Comparison of ENCODE assay signal across 1 cellular context in the genomic region with DNA sequence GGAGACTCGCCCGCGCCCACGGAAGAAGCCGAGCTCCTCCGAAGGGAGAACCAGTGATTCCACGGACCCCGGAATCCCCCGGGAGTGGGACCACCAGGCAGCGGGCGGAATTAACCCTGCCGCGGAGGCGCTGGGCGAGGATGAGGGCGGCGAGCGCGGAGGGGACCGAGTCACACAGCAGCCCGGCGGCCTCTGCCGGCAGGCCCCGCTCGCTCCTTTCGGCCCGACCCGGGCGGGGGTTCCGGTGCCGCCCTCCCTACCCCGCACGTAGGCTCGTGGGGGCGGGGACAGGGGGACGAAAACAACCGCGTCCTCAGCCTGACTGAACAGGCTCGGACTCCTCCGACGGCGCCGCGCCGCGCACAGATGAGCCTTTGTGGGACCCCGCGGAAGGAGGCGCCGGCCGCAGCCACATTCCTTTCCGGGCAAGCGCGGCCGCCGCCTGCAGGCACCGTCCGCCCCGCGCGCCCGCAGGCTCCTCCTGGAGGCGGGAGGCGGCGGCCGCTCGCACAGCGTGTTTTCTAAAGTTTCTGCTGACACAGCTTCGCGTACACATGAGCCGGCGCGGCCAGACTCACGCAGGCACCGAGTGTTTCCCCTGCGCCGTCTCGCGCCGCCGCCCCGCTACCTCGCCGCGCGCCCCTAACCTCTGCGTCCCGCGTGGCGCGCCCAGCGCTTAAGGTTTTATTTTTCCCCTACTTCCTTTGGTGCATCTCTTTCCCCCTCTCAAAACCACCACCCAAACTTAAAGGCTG.
A peak's percentile ranks its signal among the peaks of the same experiment; 100 is the strongest.
TF ChIP-seq lines count a peak whose summit lies in the region.

No MANE protein-coding gene starts in this region.

TF ChIP-seq in HepG2, 621 proteins besides CTCF, POLR2A, EP300 and RAD21 (continued from another document and continues in another):
- TF ChIP-seq SPEN (CRISPR knock-in tag; IDR thresholded peaks at IDR 0.05; ENCODE audit: low read depth): peak; percentile 94
- TF ChIP-seq, protein P1, sequence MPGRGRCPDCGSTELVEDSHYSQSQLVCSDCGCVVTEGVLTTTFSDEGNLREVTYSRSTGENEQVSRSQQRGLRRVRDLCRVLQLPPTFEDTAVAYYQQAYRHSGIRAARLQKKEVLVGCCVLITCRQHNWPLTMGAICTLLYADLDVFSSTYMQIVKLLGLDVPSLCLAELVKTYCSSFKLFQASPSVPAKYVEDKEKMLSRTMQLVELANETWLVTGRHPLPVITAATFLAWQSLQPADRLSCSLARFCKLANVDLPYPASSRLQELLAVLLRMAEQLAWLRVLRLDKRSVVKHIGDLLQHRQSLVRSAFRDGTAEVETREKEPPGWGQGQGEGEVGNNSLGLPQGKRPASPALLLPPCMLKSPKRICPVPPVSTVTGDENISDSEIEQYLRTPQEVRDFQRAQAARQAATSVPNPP (CRISPR knock-in tag; IDR thresholded peaks at IDR 0.05): 0 out of 2 replicates have a peak, but pooled peaks have one; percentile 47
- peak; percentile 98 for TF ChIP-seq ZSCAN21 (CRISPR knock-in tag; IDR thresholded peaks at IDR 0.05; ENCODE audit: borderline replicate concordance)
- TF ChIP-seq GTF2F1 (IDR thresholded peaks at IDR 0.05; ENCODE audit: low read length): 0 out of 2 replicates have a peak, but pooled peaks have one; percentile 15
- peak; percentile 65; the same call in 1 of the 2 replicates for TF ChIP-seq ZBTB7B (CRISPR knock-in tag; IDR thresholded peaks at IDR 0.05)
- TF ChIP-seq IRX3 (CRISPR knock-in tag; IDR thresholded peaks at IDR 0.05; ENCODE audit: borderline replicate concordance, low read depth): peak; percentile 44; the same call in 1 of the 2 replicates
- TF ChIP-seq, protein P2, sequence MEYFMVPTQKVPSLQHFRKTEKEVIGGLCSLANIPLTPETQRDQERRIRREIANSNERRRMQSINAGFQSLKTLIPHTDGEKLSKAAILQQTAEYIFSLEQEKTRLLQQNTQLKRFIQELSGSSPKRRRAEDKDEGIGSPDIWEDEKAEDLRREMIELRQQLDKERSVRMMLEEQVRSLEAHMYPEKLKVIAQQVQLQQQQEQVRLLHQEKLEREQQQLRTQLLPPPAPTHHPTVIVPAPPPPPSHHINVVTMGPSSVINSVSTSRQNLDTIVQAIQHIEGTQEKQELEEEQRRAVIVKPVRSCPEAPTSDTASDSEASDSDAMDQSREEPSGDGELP (IDR thresholded peaks at IDR 0.05; ENCODE audit: borderline replicate concordance, low read depth): peak; percentile 41; the same call in 1 of the 2 replicates
- TF ChIP-seq, protein P3, sequence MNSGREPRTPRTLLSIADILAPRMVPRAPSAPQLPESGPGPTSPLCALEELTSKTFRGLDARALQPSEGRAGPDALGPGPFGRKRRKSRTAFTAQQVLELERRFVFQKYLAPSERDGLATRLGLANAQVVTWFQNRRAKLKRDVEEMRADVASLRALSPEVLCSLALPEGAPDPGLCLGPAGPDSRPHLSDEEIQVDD (CRISPR knock-in tag; IDR thresholded peaks at IDR 0.05; ENCODE audit: borderline replicate concordance): peak; percentile 91; the same call in 1 of the 2 replicates
- TF ChIP-seq MTA1 (CRISPR knock-in tag; IDR thresholded peaks at IDR 0.05; ENCODE audit: borderline replicate concordance): peak; percentile 83
- no peak for TF ChIP-seq MZF1 (CRISPR knock-in tag; IDR thresholded peaks at IDR 0.05; ENCODE audit: borderline replicate concordance)
- TF ChIP-seq, protein P4, sequence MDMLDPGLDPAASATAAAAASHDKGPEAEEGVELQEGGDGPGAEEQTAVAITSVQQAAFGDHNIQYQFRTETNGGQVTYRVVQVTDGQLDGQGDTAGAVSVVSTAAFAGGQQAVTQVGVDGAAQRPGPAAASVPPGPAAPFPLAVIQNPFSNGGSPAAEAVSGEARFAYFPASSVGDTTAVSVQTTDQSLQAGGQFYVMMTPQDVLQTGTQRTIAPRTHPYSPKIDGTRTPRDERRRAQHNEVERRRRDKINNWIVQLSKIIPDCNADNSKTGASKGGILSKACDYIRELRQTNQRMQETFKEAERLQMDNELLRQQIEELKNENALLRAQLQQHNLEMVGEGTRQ (IDR thresholded peaks at IDR 0.05; ENCODE audit: low read depth, low read length): no peak
- TF ChIP-seq, protein P4 (CRISPR knock-in tag; IDR thresholded peaks at IDR 0.05; ENCODE audit: borderline replicate concordance): no peak; the same call in 1 of the 2 replicates
- TF ChIP-seq NR3C1 (CRISPR knock-in tag; IDR thresholded peaks at IDR 0.05): no peak
- TF ChIP-seq RELA (CRISPR knock-in tag; IDR thresholded peaks at IDR 0.05): peak; percentile 28; the same call in 1 of the 2 replicates
- peak; percentile 96; the same call in 1 of the 2 replicates for TF ChIP-seq ZNF619 (CRISPR knock-in tag; IDR thresholded peaks at IDR 0.05)
- TF ChIP-seq, protein P5, sequence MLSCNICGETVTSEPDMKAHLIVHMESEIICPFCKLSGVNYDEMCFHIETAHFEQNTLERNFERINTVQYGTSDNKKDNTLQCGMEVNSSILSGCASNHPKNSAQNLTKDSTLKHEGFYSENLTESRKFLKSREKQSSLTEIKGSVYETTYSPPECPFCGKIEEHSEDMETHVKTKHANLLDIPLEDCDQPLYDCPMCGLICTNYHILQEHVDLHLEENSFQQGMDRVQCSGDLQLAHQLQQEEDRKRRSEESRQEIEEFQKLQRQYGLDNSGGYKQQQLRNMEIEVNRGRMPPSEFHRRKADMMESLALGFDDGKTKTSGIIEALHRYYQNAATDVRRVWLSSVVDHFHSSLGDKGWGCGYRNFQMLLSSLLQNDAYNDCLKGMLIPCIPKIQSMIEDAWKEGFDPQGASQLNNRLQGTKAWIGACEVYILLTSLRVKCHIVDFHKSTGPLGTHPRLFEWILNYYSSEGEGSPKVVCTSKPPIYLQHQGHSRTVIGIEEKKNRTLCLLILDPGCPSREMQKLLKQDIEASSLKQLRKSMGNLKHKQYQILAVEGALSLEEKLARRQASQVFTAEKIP (CRISPR knock-in tag; IDR thresholded peaks at IDR 0.05; ENCODE audit: borderline replicate concordance): no peak
- peak; percentile 94 for TF ChIP-seq ZC3H13 (CRISPR knock-in tag; IDR thresholded peaks at IDR 0.05)
- TF ChIP-seq, protein P6, sequence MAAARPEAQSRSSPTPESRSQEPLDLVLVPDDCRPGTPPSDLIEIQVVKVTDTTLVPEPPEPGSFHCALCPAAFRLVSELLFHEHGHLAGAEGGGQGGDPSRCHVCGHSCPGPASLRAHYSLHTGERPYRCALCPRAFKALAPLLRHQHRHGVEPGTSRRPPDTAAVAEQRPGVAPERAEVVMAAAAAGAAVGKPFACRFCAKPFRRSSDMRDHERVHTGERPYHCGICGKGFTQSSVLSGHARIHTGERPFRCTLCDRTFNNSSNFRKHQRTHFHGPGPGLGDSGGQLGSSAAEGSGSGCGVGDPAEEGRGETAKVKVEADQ (CRISPR knock-in tag; IDR thresholded peaks at IDR 0.05; ENCODE audit: borderline replicate concordance): peak; percentile 94
- TF ChIP-seq, protein P7, sequence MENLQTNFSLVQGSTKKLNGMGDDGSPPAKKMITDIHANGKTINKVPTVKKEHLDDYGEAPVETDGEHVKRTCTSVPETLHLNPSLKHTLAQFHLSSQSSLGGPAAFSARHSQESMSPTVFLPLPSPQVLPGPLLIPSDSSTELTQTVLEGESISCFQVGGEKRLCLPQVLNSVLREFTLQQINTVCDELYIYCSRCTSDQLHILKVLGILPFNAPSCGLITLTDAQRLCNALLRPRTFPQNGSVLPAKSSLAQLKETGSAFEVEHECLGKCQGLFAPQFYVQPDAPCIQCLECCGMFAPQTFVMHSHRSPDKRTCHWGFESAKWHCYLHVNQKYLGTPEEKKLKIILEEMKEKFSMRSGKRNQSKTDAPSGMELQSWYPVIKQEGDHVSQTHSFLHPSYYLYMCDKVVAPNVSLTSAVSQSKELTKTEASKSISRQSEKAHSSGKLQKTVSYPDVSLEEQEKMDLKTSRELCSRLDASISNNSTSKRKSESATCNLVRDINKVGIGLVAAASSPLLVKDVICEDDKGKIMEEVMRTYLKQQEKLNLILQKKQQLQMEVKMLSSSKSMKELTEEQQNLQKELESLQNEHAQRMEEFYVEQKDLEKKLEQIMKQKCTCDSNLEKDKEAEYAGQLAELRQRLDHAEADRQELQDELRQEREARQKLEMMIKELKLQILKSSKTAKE (CRISPR knock-in tag; IDR thresholded peaks at IDR 0.05; ENCODE audit: borderline replicate concordance): peak; percentile 89
- peak; percentile 57 for TF ChIP-seq NR1H2 (CRISPR knock-in tag; IDR thresholded peaks at IDR 0.05; ENCODE audit: borderline replicate concordance, low read depth)
- no peak for TF ChIP-seq PLRG1 (conservative IDR thresholded peaks at IDR 0.05)
- no peak for TF ChIP-seq ZNF530 (CRISPR knock-in tag; IDR thresholded peaks at IDR 0.05; ENCODE audit: low read depth)
- TF ChIP-seq ZNF138 (CRISPR knock-in tag; IDR thresholded peaks at IDR 0.05; ENCODE audit: low read depth): peak; percentile 57; the same call in 1 of the 2 replicates
- TF ChIP-seq RAD51 (IDR thresholded peaks at IDR 0.05; ENCODE audit: borderline replicate concordance): no peak
- peak; percentile 90 for TF ChIP-seq RBM22 (optimal IDR thresholded peaks at IDR 0.05; ENCODE audit: low read length)
- peak; percentile 84 for TF ChIP-seq KDM3A (CRISPR knock-in tag; IDR thresholded peaks at IDR 0.05; ENCODE audit: low read depth)
- TF ChIP-seq TMF1 (CRISPR knock-in tag; IDR thresholded peaks at IDR 0.05; ENCODE audit: low read depth): peak; percentile 65; the same call in 1 of the 2 replicates
- peak; percentile 97; the same call in 1 of the 2 replicates for TF ChIP-seq PRMT3 (CRISPR knock-in tag; IDR thresholded peaks at IDR 0.05; ENCODE audit: borderline replicate concordance, low read depth)
- no peak for TF ChIP-seq RFX5 (IDR thresholded peaks at IDR 0.05; ENCODE audit: low read depth, low read length)
- TF ChIP-seq ZNF776 (CRISPR knock-in tag; IDR thresholded peaks at IDR 0.05): peak; percentile 93
- TF ChIP-seq ZNF101 (CRISPR knock-in tag; IDR thresholded peaks at IDR 0.05; ENCODE audit: borderline replicate concordance, low read depth): no peak
- TF ChIP-seq ZNF737 (CRISPR knock-in tag; IDR thresholded peaks at IDR 0.05; ENCODE audit: borderline replicate concordance): no peak
- TF ChIP-seq HMG20B (CRISPR knock-in tag; conservative IDR thresholded peaks at IDR 0.05): no peak
- TF ChIP-seq SP2 (CRISPR knock-in tag; IDR thresholded peaks at IDR 0.05): no peak
- peak; percentile 92; the same call in 1 of the 2 replicates for TF ChIP-seq ZNF234 (CRISPR knock-in tag; conservative IDR thresholded peaks at IDR 0.05)
- TF ChIP-seq, protein P8, sequence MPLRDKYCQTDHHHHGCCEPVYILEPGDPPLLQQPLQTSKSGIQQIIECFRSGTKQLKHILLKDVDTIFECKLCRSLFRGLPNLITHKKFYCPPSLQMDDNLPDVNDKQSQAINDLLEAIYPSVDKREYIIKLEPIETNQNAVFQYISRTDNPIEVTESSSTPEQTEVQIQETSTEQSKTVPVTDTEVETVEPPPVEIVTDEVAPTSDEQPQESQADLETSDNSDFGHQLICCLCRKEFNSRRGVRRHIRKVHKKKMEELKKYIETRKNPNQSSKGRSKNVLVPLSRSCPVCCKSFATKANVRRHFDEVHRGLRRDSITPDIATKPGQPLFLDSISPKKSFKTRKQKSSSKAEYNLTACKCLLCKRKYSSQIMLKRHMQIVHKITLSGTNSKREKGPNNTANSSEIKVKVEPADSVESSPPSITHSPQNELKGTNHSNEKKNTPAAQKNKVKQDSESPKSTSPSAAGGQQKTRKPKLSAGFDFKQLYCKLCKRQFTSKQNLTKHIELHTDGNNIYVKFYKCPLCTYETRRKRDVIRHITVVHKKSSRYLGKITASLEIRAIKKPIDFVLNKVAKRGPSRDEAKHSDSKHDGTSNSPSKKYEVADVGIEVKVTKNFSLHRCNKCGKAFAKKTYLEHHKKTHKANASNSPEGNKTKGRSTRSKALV (CRISPR knock-in tag; IDR thresholded peaks at IDR 0.05): peak; percentile 77
- no peak for TF ChIP-seq ZFYVE20 (CRISPR knock-in tag; IDR thresholded peaks at IDR 0.05; ENCODE audit: borderline replicate concordance, low read depth)
- peak; percentile 89 for TF ChIP-seq HOXA9 (CRISPR knock-in tag; IDR thresholded peaks at IDR 0.05; ENCODE audit: borderline replicate concordance)
- peak; percentile 59; the same call in 1 of the 2 replicates for TF ChIP-seq ZNF20 (CRISPR knock-in tag; IDR thresholded peaks at IDR 0.05)
- TF ChIP-seq SETDB1 (CRISPR knock-in tag; IDR thresholded peaks at IDR 0.05; ENCODE audit: borderline replicate concordance): no peak
- TF ChIP-seq, protein P9, sequence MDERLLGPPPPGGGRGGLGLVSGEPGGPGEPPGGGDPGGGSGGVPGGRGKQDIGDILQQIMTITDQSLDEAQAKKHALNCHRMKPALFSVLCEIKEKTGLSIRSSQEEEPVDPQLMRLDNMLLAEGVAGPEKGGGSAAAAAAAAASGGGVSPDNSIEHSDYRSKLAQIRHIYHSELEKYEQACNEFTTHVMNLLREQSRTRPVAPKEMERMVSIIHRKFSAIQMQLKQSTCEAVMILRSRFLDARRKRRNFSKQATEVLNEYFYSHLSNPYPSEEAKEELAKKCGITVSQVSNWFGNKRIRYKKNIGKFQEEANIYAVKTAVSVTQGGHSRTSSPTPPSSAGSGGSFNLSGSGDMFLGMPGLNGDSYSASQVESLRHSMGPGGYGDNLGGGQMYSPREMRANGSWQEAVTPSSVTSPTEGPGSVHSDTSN (CRISPR knock-in tag; IDR thresholded peaks at IDR 0.05): no peak
- TF ChIP-seq ZNF136 (CRISPR knock-in tag; IDR thresholded peaks at IDR 0.05; ENCODE audit: low read depth): 0 out of 2 replicates have a peak, but pooled peaks have one; percentile 83
- peak; percentile 88 for TF ChIP-seq HOXA5 (CRISPR knock-in tag; IDR thresholded peaks at IDR 0.05)
- no peak for TF ChIP-seq THYN1 (CRISPR knock-in tag; IDR thresholded peaks at IDR 0.05; ENCODE audit: borderline replicate concordance, low read depth)
- no peak for TF ChIP-seq FOXM1 (CRISPR knock-in tag; IDR thresholded peaks at IDR 0.05)
- TF ChIP-seq NR2C2 (CRISPR knock-in tag; IDR thresholded peaks at IDR 0.05; ENCODE audit: borderline replicate concordance): peak; percentile 61; the same call in 1 of the 2 replicates
- peak; percentile 61; the same call in 1 of the 2 replicates for TF ChIP-seq ZC3H4 (CRISPR knock-in tag; IDR thresholded peaks at IDR 0.05; ENCODE audit: borderline replicate concordance)
- 0 out of 2 replicates have a peak, but pooled peaks have one; percentile 32 for TF ChIP-seq ZNF569 (CRISPR knock-in tag; IDR thresholded peaks at IDR 0.05; ENCODE audit: borderline replicate concordance)
- no peak for TF ChIP-seq GPN1 (CRISPR knock-in tag; IDR thresholded peaks at IDR 0.05; ENCODE audit: borderline replicate concordance)
